ENCODE assay signal across 28 cellular contexts in genomic region chr7:158935062-158935461, GRCh38.
DNase-seq lines count a peak whose midpoint lies in the region; ATAC-seq, FAIRE-seq and TF ChIP-seq lines count a peak whose summit lies in the region.
"Had no signal": no experiment of that assay in that cellular context is flagged by ENCODE, and none has a peak within 500 bp of the region (broad histone marks: within the 10 kb centered on the region; RNA-seq: fewer than 3 reads in every experiment).

No MANE protein-coding gene starts in this region.

- H3K4me2 ChIP-seq in HepG2 (ENCODE audit: low read depth, low read length) = no peak overlapping the region
- H3K4me2 ChIP-seq: A549; BLaER1 treated with 17β-estradiol and CSF1 and Interleukin-3, amounts not matched to agents 10 nM and 100 nM had no signal

- intact Hi-C loops in HepG2 (cut with micrococcal nuclease; ENCODE audit: unreplicated experiment) (no loop called here), CD14-positive monocyte (cut with micrococcal nuclease) (no loop called here), transverse colon (cut with DNase I; ENCODE audit: low total_unique reads) (no loop called here)

- FAIRE-seq in HepG2 (lab: Jason Lieb, UNC) = no peak
- FAIRE-seq: A549, GM12878, GM12892, GM18507, GM19239 had no signal

- TF ChIP-seq POLR2A in HepG2 (IDR thresholded peaks at IDR 0.05; ENCODE audit: insufficient read depth in 1 of 2, low read depth in 2 of 2, low read length in 2 of 2) = no peak
- TF ChIP-seq POLR2A in transverse colon (IDR thresholded peaks at IDR 0.05) = no peak

- H3K4me1 ChIP-seq in HepG2 (ENCODE audit: insufficient read depth, low read length) (peaks cover 20% of the 10 kb centered on the region), transverse colon (no peaks in the 10 kb centered on the region)
- H3K4me1 ChIP-seq: A549; BLaER1 treated with 17β-estradiol and CSF1 and Interleukin-3, amounts not matched to agents 10 nM and 100 nM had no signal

- H3K27ac Mint-ChIP-seq in endothelial cell (ENCODE audit: unreplicated experiment) = no peak overlapping the region
- no peak overlapping the region for H3K27ac Mint-ChIP-seq in osteocyte (ENCODE audit: unreplicated experiment)
- H3K27ac Mint-ChIP-seq in CD14-positive monocyte = no peak overlapping the region
- H3K27ac Mint-ChIP-seq: B cell; CD4-positive, CD25-positive, alpha-beta regulatory T cell; CD8-positive, alpha-beta memory T cell had no signal

- H3K9me3 Mint-ChIP-seq in endothelial cell (ENCODE audit: unreplicated experiment) (peaks cover 4% of the 10 kb centered on the region), osteocyte (ENCODE audit: unreplicated experiment) (peaks cover 27% of the 10 kb centered on the region), CD14-positive monocyte (peaks cover 40 to 52% (median 44%) of the 10 kb centered on the region in 7 donors)

- POLR2A ChIA-PET in HepG2 (lab: Yijun Ruan, JAX) = no interaction called here

- H4K20me1 ChIP-seq in HepG2 (ENCODE audit: insufficient read depth, low read length) = no peaks in the 10 kb centered on the region
- H4K20me1 ChIP-seq: BLaER1 treated with 17β-estradiol and CSF1 and Interleukin-3, amounts not matched to agents 10 nM and 100 nM had no signal

- no peak overlapping the region for H3K4me3 ChIP-seq in HepG2 (replicated peaks in 1 of 3; ENCODE audit: insufficient read depth in 1 of 3, low read depth in 2 of 3, low read length in 3 of 3)
- H3K4me3 ChIP-seq in transverse colon = no peak overlapping the region
- H3K4me3 ChIP-seq: A549; BLaER1 treated with 17β-estradiol and CSF1 and Interleukin-3, amounts not matched to agents 10 nM and 100 nM; GM12878 had no signal

- CTCF ChIA-PET in HepG2 (lab: Yijun Ruan, JAX; ENCODE audit: low intra/inter-chr PET ratio, low total read pairs) = no interaction called here

- TF ChIP-seq EP300 in HepG2 (IDR thresholded peaks at IDR 0.05; ENCODE audit: low read depth in 2 of 2, low read length in 2 of 2) = no peak
- TF ChIP-seq EP300 in HepG2 (CRISPR knock-in tag; IDR thresholded peaks at IDR 0.05; ENCODE audit: borderline replicate concordance) = no peak
- TF ChIP-seq EP300 in transverse colon (IDR thresholded peaks at IDR 0.05; ENCODE audit: low read depth) = no peak

- peak; percentile 44; the same call in 2 of the 3 replicates for ATAC-seq in HepG2
- ATAC-seq in GM21723 (IDR thresholded peaks at IDR 0.05; ENCODE audit: unreplicated experiment) = no peak
- ATAC-seq: A549, GM12878 had no signal

- H3K36me3 ChIP-seq in HepG2 (replicated peaks in 1 of 2; ENCODE audit: control insufficient read depth in 1 of 2, insufficient read depth in 2 of 2, low read length in 2 of 2) (no peaks in the 10 kb centered on the region; a peak in 1 of 5 replicates), transverse colon (peaks cover 0 to 28% (median 14%) of the 10 kb centered on the region in 4 donors)

- H3K4me1 Mint-ChIP-seq in endothelial cell (ENCODE audit: unreplicated experiment) (no peaks in the 10 kb centered on the region), osteocyte (ENCODE audit: unreplicated experiment) (no peaks in the 10 kb centered on the region), CD14-positive monocyte (no peaks in the 10 kb centered on the region)
- H3K4me1 Mint-ChIP-seq: B cell; CD4-positive, alpha-beta memory T cell; CD4-positive, CD25-positive, alpha-beta regulatory T cell; CD8-positive, alpha-beta memory T cell had no signal

- H3K27me3 ChIP-seq in HepG2 (ENCODE audit: control insufficient read depth in 1 of 2, insufficient read depth in 2 of 2, low read length in 2 of 2) (no peaks in the 10 kb centered on the region), transverse colon (no peaks in the 10 kb centered on the region)
- H3K27me3 ChIP-seq: BLaER1 treated with 17β-estradiol and CSF1 and Interleukin-3, amounts not matched to agents 10 nM and 100 nM had no signal

- BruUV-seq in HepG2 (replicated peaks; lab: Mats Ljungman, UMichigan) = no TSS peak

- H3K27ac ChIP-seq in HepG2 (ENCODE audit: extremely low read length, insufficient read depth, low read length) = no peak overlapping the region
- H3K27ac ChIP-seq in transverse colon = no peak overlapping the region
- H3K27ac ChIP-seq: 22Rv1; A549; BLaER1 treated with 17β-estradiol and CSF1 and Interleukin-3, amounts not matched to agents 10 nM and 100 nM; C4-2B had no signal

- H3K27me3 Mint-ChIP-seq in endothelial cell (ENCODE audit: unreplicated experiment) (peaks cover 5% of the 10 kb centered on the region), osteocyte (ENCODE audit: unreplicated experiment) (no peaks in the 10 kb centered on the region), CD14-positive monocyte (ENCODE audit: low read depth in 3 of 3) (peaks cover 0 to 4% (median 3%) of the 10 kb centered on the region in 3 donors)
- H3K27me3 Mint-ChIP-seq: B cell; CD4-positive, alpha-beta memory T cell; CD4-positive, CD25-positive, alpha-beta regulatory T cell; CD8-positive, alpha-beta memory T cell had no signal

- no peak overlapping the region for H2AFZ ChIP-seq in HepG2 (ENCODE audit: low read length)

- H3K9me3 ChIP-seq in HepG2 (ENCODE audit: low read length) = peaks cover 6% of the 10 kb centered on the region; the same call in 1 of the 2 replicates
- no peaks in the 10 kb centered on the region for H3K9me3 ChIP-seq in transverse colon

- H3K36me3 Mint-ChIP-seq in endothelial cell (ENCODE audit: low read depth, unreplicated experiment) = peaks cover 70% of the 10 kb centered on the region
- peaks cover 73% of the 10 kb centered on the region for H3K36me3 Mint-ChIP-seq in osteocyte (ENCODE audit: unreplicated experiment)
- peaks cover 25 to 53% of the 10 kb centered on the region in 2 donors for H3K36me3 Mint-ChIP-seq in CD14-positive monocyte

- H3K4me3 Mint-ChIP-seq in endothelial cell (ENCODE audit: unreplicated experiment) (peak overlapping the region; percentile 38), osteocyte (ENCODE audit: unreplicated experiment) (no peak overlapping the region), CD14-positive monocyte (no peak overlapping the region)
- H3K4me3 Mint-ChIP-seq: B cell; CD4-positive, alpha-beta memory T cell; CD4-positive, CD25-positive, alpha-beta regulatory T cell; CD8-positive, alpha-beta memory T cell had no signal

- DNase-seq in endothelial cell (ENCODE audit: low spot score) = no peak
- DNase-seq in HepG2 (ENCODE audit: low spot score) = no peak
- peak; percentile 8 for DNase-seq in osteocyte (ENCODE audit: extremely low spot score, unreplicated experiment)
- DNase-seq in stimulated activated CD8-positive, alpha-beta memory T cell treated with anti-CD3 and anti-CD28 coated beads, Interleukin-4, amount 100 ng/mL, for 48 hours = peak; percentile 3
- DNase-seq in CD14-positive monocyte (ENCODE audit: low spot score) = no peak
- no peak for DNase-seq in transverse colon
- DNase-seq: AML-193; CD4-positive, alpha-beta memory T cell; CD4-positive, CD25-positive, alpha-beta regulatory T cell; CD8-positive, alpha-beta memory T cell; COR-L47; DMS 273 treated with DMSO at 0.1 percent for 48 hours; DMS153; DMS53; DMS79; DND-41; EL; GDM1 had no signal

- 83% methylated on average over 5 of the region's 5 CpGs for WGBS in HepG2 (ENCODE audit: low lambda C conversion rate)
- 88 to 97% methylated on average over 5 of the region's 5 CpGs for WGBS in transverse colon (ENCODE audit: low coverage in 1 of 2), 2 donors

- H3K79me2 ChIP-seq in HepG2 (ENCODE audit: insufficient read depth, low read length) = no peaks in the 10 kb centered on the region

- in situ Hi-C loops in HepG2 (cut with HindIII; ENCODE audit: extremely low pct_ligation_motif_present, low pct_unique_long_range_greater_than_20kb) = no loop called here
- in situ Hi-C loops in transverse colon (cut with MboI; ENCODE audit: low pct_ligation_motif_present in 1 of 4, low pct_unique_long_range_greater_than_20kb in 1 of 4, low sequenced_read_pairs in 3 of 4) = no loop called here

- no peak overlapping the region for H3K9ac ChIP-seq in HepG2 (ENCODE audit: insufficient read depth, low read depth, low read length)
- H3K9ac ChIP-seq: BLaER1 treated with 17β-estradiol and CSF1 and Interleukin-3, amounts not matched to agents 10 nM and 100 nM had no signal

- TF ChIP-seq RAD21 in HepG2 (CRISPR knock-in tag; IDR thresholded peaks at IDR 0.05) = no peak

- no peak for TF ChIP-seq CTCF in endothelial cell (IDR thresholded peaks at IDR 0.05; ENCODE audit: unreplicated experiment)
- TF ChIP-seq CTCF in HepG2 (CRISPR knock-in tag; IDR thresholded peaks at IDR 0.05) = no peak
- no peak for TF ChIP-seq CTCF in osteocyte (IDR thresholded peaks at IDR 0.05)
- TF ChIP-seq CTCF in CD14-positive monocyte (IDR thresholded peaks at IDR 0.05) = no peak
- no peak for TF ChIP-seq CTCF in transverse colon (IDR thresholded peaks at IDR 0.05)

TF ChIP-seq in HepG2, 621 proteins besides CTCF, POLR2A, EP300 and RAD21:
- TF ChIP-seq NR0B2 (CRISPR knock-in tag; IDR thresholded peaks at IDR 0.05) = no peak

Comparison
In these comparisons a context has a peak if more than half of its experiments do, and no peak if none do; other contexts are left out.
1. DNase-seq: peak in osteocyte (single experiment) and stimulated activated CD8-positive, alpha-beta memory T cell treated with anti-CD3 and anti-CD28 coated beads, Interleukin-4, amount 100 ng/mL, for 48 hours (single experiment); none in endothelial cell (single experiment), HepG2 (single experiment), CD14-positive monocyte (single experiment) and transverse colon (single experiment).